ENCODE assay signal across 8 cellular contexts in genomic region chr17:4947010-4947410, GRCh38. TPM values are rescaled to one million over a fixed set of nuclear protein-coding genes. Genes with fewer than 3 reads are reported as not detected.
DNase-seq lines count a peak whose midpoint lies in the region; ATAC-seq, FAIRE-seq and TF ChIP-seq lines count a peak whose summit lies in the region.

No MANE protein-coding gene starts in this region.

- H3K4me1 Mint-ChIP-seq in CD4-positive, alpha-beta T cell (ENCODE audit: low read depth) = peaks cover 68% of the 10 kb centered on the region
- peaks cover 43% of the 10 kb centered on the region for H3K4me1 Mint-ChIP-seq in brain

- H3K4me3 ChIP-seq in Loucy (ENCODE audit: low read length, poor library complexity, severe bottlenecking) (peak overlapping the region; percentile 90), mucosa of rectum (ENCODE audit: low read length in 2 of 2) (peak overlapping the region; percentile 89 to 93)

- peak overlapping the region; percentile 96 for H3K4me2 ChIP-seq in Loucy (ENCODE audit: low read depth, low read length, poor library complexity, severe bottlenecking)

- H3K27me3 Mint-ChIP-seq in CD4-positive, alpha-beta T cell = no peaks in the 10 kb centered on the region
- H3K27me3 Mint-ChIP-seq in brain = peaks cover 3% of the 10 kb centered on the region

- peak in 1 of 10 experiments; percentile 8 for DNase-seq in CD4-positive, alpha-beta T cell
- no peak for DNase-seq in foreskin melanocyte
- DNase-seq in GM13976 (ENCODE audit: low spot score) = no peak
- DNase-seq in RCC 7860 (ENCODE audit: low spot score) = no peak

- H3K36me3 Mint-ChIP-seq in CD4-positive, alpha-beta T cell (ENCODE audit: low read depth) = peaks cover 58% of the 10 kb centered on the region
- peaks cover 36% of the 10 kb centered on the region for H3K36me3 Mint-ChIP-seq in brain

- intact Hi-C loops in CD4-positive, alpha-beta T cell (cut with DNase I, micrococcal nuclease) = loop anchor here (5.0 kb wide), 2 partner anchors 100 to 235 kb away; partner anchors contain the start of gene ARRB2 (in 2 of the 2)

- H3K9ac ChIP-seq in Loucy (ENCODE audit: low read depth, low read length, poor library complexity, severe bottlenecking) = peak overlapping the region; percentile 99
- H3K9ac ChIP-seq in mucosa of rectum (ENCODE audit: low read depth in 1 of 2, low read length in 2 of 2) = peak overlapping the region; percentile 65 to 72

- H3K9me3 ChIP-seq in CD4-positive, alpha-beta T cell (ENCODE audit: control insufficient read depth, low read length) = no peaks in the 10 kb centered on the region
- H3K9me3 ChIP-seq in Loucy (ENCODE audit: insufficient read depth, low read depth, low read length) (no peaks in the 10 kb centered on the region), mucosa of rectum (ENCODE audit: control insufficient read depth in 2 of 2, low read length in 2 of 2) (no peaks in the 10 kb centered on the region)

- peak overlapping the region; percentile 99 for H3K4me3 Mint-ChIP-seq in CD4-positive, alpha-beta T cell
- peak overlapping the region; percentile 91 to 97 (median 96) for H3K4me3 Mint-ChIP-seq in brain

- no peak for ATAC-seq in CD4-positive, alpha-beta T cell (ENCODE audit: poor library complexity)
- ATAC-seq in GM21717 (IDR thresholded peaks at IDR 0.05; ENCODE audit: unreplicated experiment) = no peak

- H3K9me3 Mint-ChIP-seq in CD4-positive, alpha-beta T cell = no peaks in the 10 kb centered on the region
- H3K9me3 Mint-ChIP-seq in brain = no peaks in the 10 kb centered on the region

- peaks cover 60% of the 10 kb centered on the region for H4K20me1 ChIP-seq in Loucy (ENCODE audit: insufficient read depth, low read length, poor library complexity, severe bottlenecking)

- H3F3A ChIP-seq in Loucy (ENCODE audit: low read depth) = peaks cover 44% of the 10 kb centered on the region

- peaks cover 82% of the 10 kb centered on the region for H3K79me2 ChIP-seq in Loucy (ENCODE audit: insufficient read depth, low read length)

- peak overlapping the region; percentile 98 for H3K27ac ChIP-seq in CD4-positive, alpha-beta T cell (ENCODE audit: low read depth, low read length)
- H3K27ac ChIP-seq in mucosa of rectum (ENCODE audit: low read depth in 2 of 2, low read length in 2 of 2) = peak overlapping the region; percentile 100

- in situ Hi-C loops in GM13976 (cut with MboI; ENCODE audit: low sequenced_read_pairs, unreplicated experiment) = no loop called here

- peaks cover 57% of the 10 kb centered on the region for H3K4me1 ChIP-seq in Loucy (ENCODE audit: insufficient read depth, low read length, poor library complexity, severe bottlenecking)
- H3K4me1 ChIP-seq in mucosa of rectum (ENCODE audit: control insufficient read depth in 2 of 2, insufficient read depth in 2 of 2, low read length in 2 of 2) = peaks cover 37 to 39% of the 10 kb centered on the region in 2 donors

- H3K36me3 ChIP-seq in Loucy (ENCODE audit: insufficient read depth, low read length) (peaks cover 47% of the 10 kb centered on the region), mucosa of rectum (ENCODE audit: control insufficient read depth in 2 of 2, insufficient read depth in 2 of 2, low read length in 2 of 2) (peaks cover 38 to 42% of the 10 kb centered on the region in 2 donors)

- TF ChIP-seq CTCF in CD4-positive, alpha-beta T cell (IDR thresholded peaks at IDR 0.05) = no peak
- TF ChIP-seq CTCF in Loucy (conservative IDR thresholded peaks at IDR 0.05; ENCODE audit: low read length) (no peak), brain (conservative IDR thresholded peaks at IDR 0.05) (no peak), GM13976 (IDR thresholded peaks at IDR 0.05; ENCODE audit: borderline replicate concordance, control extremely low read depth, extremely low read depth, insufficient read depth, missing control alignments) (no peak)

- no peaks in the 10 kb centered on the region for H3K27me3 ChIP-seq in CD4-positive, alpha-beta T cell (ENCODE audit: control insufficient read depth, insufficient read depth, low read length)
- H3K27me3 ChIP-seq in Loucy (ENCODE audit: insufficient read depth, low read length, poor library complexity, severe bottlenecking) (peaks cover 14% of the 10 kb centered on the region), mucosa of rectum (ENCODE audit: control insufficient read depth in 2 of 2, insufficient read depth in 2 of 2, low read length in 2 of 2) (no peaks in the 10 kb centered on the region)

- no peak overlapping the region for H2AFZ ChIP-seq in Loucy (ENCODE audit: low read length)

- POLR2A ChIA-PET in CD4-positive, alpha-beta T cell (lab: Charles Lee) = interaction anchor here (0.7 to 13.9 kb wide), 11 partner anchors 8 to 804 kb away, joined by 3 to 350 read pairs (median 5); partner anchors contain the start of genes C17orf107, CYB5D2, INCA1 and KIF1C

- no peak for FAIRE-seq in RCC 7860 (lab: Jason Lieb, UNC)

- H3K9me2 ChIP-seq in Loucy (replicated peaks; ENCODE audit: low read depth, low read length) = no peaks in the 10 kb centered on the region

- peak overlapping the region; percentile 90 for H3K27ac Mint-ChIP-seq in CD4-positive, alpha-beta T cell
- peak overlapping the region; percentile 67 to 95 (median 89) for H3K27ac Mint-ChIP-seq in brain

- CTCF ChIA-PET in CD4-positive, alpha-beta T cell (lab: Charles Lee) = interaction anchor here (1.2 to 2.3 kb wide), 2 partner anchors 20 to 39 kb away, joined by 3 to 7 read pairs; partner anchors contain the start of gene SPAG7

RNA-seq across cellular contexts. Expression of gene PFN1, which starts 1.3 kb away (rescaled TPM):
- total RNA-seq in CD4-positive, alpha-beta T cell = 100 to 1,000 TPM; 349 to 362 TPM
- 473 TPM for polyA plus RNA-seq in brain (ENCODE audit: insufficient read depth, low read depth, low replicate concordance)

RNA-seq across cellular contexts. Expression of gene ENO3, which starts 3.9 kb away (rescaled TPM):
- total RNA-seq in CD4-positive, alpha-beta T cell = 10 to 100 TPM; 17.2 to 20.5 TPM
- 5.5 TPM for polyA plus RNA-seq in brain (ENCODE audit: insufficient read depth, low read depth, low replicate concordance)

RNA-seq across cellular contexts. Expression of gene RNF167, which starts 6.9 kb away (rescaled TPM):
- 10 to 100 TPM; 59.3 to 62.8 TPM for total RNA-seq in CD4-positive, alpha-beta T cell
- polyA plus RNA-seq in brain (ENCODE audit: insufficient read depth, low read depth, low replicate concordance) = 268 TPM

RNA-seq across cellular contexts. Expression of gene SLC25A11, which starts 7.2 kb away (rescaled TPM):
- 10 to 100 TPM; 20.8 to 21.9 TPM for total RNA-seq in CD4-positive, alpha-beta T cell
- polyA plus RNA-seq in brain (ENCODE audit: insufficient read depth, low read depth, low replicate concordance) = 120 TPM

RNA-seq across cellular contexts. Expression of gene GP1BA, which starts 14.9 kb away (rescaled TPM):
- total RNA-seq in CD4-positive, alpha-beta T cell = not detected
- not detected for polyA plus RNA-seq in brain (ENCODE audit: insufficient read depth, low read depth, low replicate concordance)
